Comparison of ENCODE assay signal across 1 cellular context in genomic region chr1:3029991-3030662, GRCh38.
TF ChIP-seq lines count a peak whose summit lies in the region.

No MANE protein-coding gene starts in this region.

TF ChIP-seq in HepG2, 621 proteins besides CTCF, POLR2A, EP300 and RAD21:
- TF ChIP-seq ZBED4 (CRISPR knock-in tag; IDR thresholded peaks at IDR 0.05; ENCODE audit: borderline replicate concordance) (no peak), ERF (CRISPR knock-in tag; IDR thresholded peaks at IDR 0.05) (no peak), PCBP1 (IDR thresholded peaks at IDR 0.05; ENCODE audit: borderline replicate concordance, low read depth, low read length) (no peak), NR1H2 (CRISPR knock-in tag; IDR thresholded peaks at IDR 0.05; ENCODE audit: borderline replicate concordance, low read depth) (no peak)
